1 cellular context compared by ENCODE assay signal in genomic region chr2:101310591-101311389, GRCh38.
TF ChIP-seq lines count a peak whose summit lies in the region.

No MANE protein-coding gene starts in this region.

TF ChIP-seq in HepG2, 621 proteins besides CTCF, POLR2A, EP300 and RAD21 (continued from another document and continues in another):
- 0 out of 2 replicates have a peak, but pooled peaks have one; percentile 33 for TF ChIP-seq SALL2 (CRISPR knock-in tag; IDR thresholded peaks at IDR 0.05)
- no peak for TF ChIP-seq ELF4 (CRISPR knock-in tag; IDR thresholded peaks at IDR 0.05; ENCODE audit: borderline replicate concordance)
- no peak for TF ChIP-seq REXO4 (CRISPR knock-in tag; IDR thresholded peaks at IDR 0.05; ENCODE audit: borderline replicate concordance)
- TF ChIP-seq, protein P1, sequence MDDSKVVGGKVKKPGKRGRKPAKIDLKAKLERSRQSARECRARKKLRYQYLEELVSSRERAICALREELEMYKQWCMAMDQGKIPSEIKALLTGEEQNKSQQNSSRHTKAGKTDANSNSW (CRISPR knock-in tag; IDR thresholded peaks at IDR 0.05; ENCODE audit: borderline replicate concordance), result no peak
- TF ChIP-seq, protein P2, sequence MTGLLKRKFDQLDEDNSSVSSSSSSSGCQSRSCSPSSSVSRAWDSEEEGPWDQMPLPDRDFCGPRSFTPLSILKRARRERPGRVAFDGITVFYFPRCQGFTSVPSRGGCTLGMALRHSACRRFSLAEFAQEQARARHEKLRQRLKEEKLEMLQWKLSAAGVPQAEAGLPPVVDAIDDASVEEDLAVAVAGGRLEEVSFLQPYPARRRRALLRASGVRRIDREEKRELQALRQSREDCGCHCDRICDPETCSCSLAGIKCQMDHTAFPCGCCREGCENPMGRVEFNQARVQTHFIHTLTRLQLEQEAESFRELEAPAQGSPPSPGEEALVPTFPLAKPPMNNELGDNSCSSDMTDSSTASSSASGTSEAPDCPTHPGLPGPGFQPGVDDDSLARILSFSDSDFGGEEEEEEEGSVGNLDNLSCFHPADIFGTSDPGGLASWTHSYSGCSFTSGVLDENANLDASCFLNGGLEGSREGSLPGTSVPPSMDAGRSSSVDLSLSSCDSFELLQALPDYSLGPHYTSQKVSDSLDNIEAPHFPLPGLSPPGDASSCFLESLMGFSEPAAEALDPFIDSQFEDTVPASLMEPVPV (CRISPR knock-in tag; IDR thresholded peaks at IDR 0.05), result no peak
- no peak for TF ChIP-seq KDM1A (CRISPR knock-in tag; IDR thresholded peaks at IDR 0.05)
- no peak for TF ChIP-seq ZNF547 (CRISPR knock-in tag; IDR thresholded peaks at IDR 0.05)
- no peak for TF ChIP-seq SIN3A (IDR thresholded peaks at IDR 0.05; ENCODE audit: borderline replicate concordance, low read depth, low read length)
- no peak for TF ChIP-seq POLR2AphosphoS5 (IDR thresholded peaks at IDR 0.05; ENCODE audit: low read depth, low read length)
- TF ChIP-seq, protein P3, sequence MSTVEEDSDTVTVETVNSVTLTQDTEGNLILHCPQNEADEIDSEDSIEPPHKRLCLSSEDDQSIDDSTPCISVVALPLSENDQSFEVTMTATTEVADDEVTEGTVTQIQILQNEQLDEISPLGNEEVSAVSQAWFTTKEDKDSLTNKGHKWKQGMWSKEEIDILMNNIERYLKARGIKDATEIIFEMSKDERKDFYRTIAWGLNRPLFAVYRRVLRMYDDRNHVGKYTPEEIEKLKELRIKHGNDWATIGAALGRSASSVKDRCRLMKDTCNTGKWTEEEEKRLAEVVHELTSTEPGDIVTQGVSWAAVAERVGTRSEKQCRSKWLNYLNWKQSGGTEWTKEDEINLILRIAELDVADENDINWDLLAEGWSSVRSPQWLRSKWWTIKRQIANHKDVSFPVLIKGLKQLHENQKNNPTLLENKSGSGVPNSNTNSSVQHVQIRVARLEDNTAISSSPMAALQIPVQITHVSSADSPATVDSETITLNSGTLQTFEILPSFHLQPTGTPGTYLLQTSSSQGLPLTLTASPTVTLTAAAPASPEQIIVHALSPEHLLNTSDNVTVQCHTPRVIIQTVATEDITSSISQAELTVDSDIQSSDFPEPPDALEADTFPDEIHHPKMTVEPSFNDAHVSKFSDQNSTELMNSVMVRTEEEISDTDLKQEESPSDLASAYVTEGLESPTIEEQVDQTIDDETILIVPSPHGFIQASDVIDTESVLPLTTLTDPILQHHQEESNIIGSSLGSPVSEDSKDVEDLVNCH (CRISPR knock-in tag; IDR thresholded peaks at IDR 0.05), result no peak
- TF ChIP-seq, protein P4, sequence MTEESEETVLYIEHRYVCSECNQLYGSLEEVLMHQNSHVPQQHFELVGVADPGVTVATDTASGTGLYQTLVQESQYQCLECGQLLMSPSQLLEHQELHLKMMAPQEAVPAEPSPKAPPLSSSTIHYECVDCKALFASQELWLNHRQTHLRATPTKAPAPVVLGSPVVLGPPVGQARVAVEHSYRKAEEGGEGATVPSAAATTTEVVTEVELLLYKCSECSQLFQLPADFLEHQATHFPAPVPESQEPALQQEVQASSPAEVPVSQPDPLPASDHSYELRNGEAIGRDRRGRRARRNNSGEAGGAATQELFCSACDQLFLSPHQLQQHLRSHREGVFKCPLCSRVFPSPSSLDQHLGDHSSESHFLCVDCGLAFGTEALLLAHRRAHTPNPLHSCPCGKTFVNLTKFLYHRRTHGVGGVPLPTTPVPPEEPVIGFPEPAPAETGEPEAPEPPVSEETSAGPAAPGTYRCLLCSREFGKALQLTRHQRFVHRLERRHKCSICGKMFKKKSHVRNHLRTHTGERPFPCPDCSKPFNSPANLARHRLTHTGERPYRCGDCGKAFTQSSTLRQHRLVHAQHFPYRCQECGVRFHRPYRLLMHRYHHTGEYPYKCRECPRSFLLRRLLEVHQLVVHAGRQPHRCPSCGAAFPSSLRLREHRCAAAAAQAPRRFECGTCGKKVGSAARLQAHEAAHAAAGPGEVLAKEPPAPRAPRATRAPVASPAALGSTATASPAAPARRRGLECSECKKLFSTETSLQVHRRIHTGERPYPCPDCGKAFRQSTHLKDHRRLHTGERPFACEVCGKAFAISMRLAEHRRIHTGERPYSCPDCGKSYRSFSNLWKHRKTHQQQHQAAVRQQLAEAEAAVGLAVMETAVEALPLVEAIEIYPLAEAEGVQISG (CRISPR knock-in tag; IDR thresholded peaks at IDR 0.05), result no peak
- peak; percentile 43; the same call in 1 of the 2 replicates for TF ChIP-seq ZNF124 (CRISPR knock-in tag; IDR thresholded peaks at IDR 0.05)
- TF ChIP-seq ZSCAN9 (CRISPR knock-in tag; IDR thresholded peaks at IDR 0.05; ENCODE audit: borderline replicate concordance), result no peak
- TF ChIP-seq ZNF75D (CRISPR knock-in tag; IDR thresholded peaks at IDR 0.05; ENCODE audit: borderline replicate concordance), result no peak
- no peak; the same call in 1 of the 2 replicates for TF ChIP-seq FOXA3 (CRISPR knock-in tag; IDR thresholded peaks at IDR 0.05)
- TF ChIP-seq XBP1 (CRISPR knock-in tag; IDR thresholded peaks at IDR 0.05), result no peak
- TF ChIP-seq GABPB1 (CRISPR knock-in tag; IDR thresholded peaks at IDR 0.05), result no peak
- no peak for TF ChIP-seq HNRNPUL1 (IDR thresholded peaks at IDR 0.05; ENCODE audit: low read depth, low read length)
- TF ChIP-seq ZNF142 (CRISPR knock-in tag; IDR thresholded peaks at IDR 0.05), result no peak
- TF ChIP-seq ZNF83 (CRISPR knock-in tag; IDR thresholded peaks at IDR 0.05; ENCODE audit: borderline replicate concordance), result no peak
- no peak for TF ChIP-seq JUND (CRISPR knock-in tag; IDR thresholded peaks at IDR 0.05)
- no peak for TF ChIP-seq POLR2AphosphoS2 (IDR thresholded peaks at IDR 0.05; ENCODE audit: low read depth, low read length)
- TF ChIP-seq ZNF780A (CRISPR knock-in tag; IDR thresholded peaks at IDR 0.05), result no peak
- no peak for TF ChIP-seq MTF2 (CRISPR knock-in tag; IDR thresholded peaks at IDR 0.05; ENCODE audit: borderline replicate concordance)
- TF ChIP-seq BRD4 (CRISPR knock-in tag; IDR thresholded peaks at IDR 0.05), result no peak
- TF ChIP-seq, protein P5, sequence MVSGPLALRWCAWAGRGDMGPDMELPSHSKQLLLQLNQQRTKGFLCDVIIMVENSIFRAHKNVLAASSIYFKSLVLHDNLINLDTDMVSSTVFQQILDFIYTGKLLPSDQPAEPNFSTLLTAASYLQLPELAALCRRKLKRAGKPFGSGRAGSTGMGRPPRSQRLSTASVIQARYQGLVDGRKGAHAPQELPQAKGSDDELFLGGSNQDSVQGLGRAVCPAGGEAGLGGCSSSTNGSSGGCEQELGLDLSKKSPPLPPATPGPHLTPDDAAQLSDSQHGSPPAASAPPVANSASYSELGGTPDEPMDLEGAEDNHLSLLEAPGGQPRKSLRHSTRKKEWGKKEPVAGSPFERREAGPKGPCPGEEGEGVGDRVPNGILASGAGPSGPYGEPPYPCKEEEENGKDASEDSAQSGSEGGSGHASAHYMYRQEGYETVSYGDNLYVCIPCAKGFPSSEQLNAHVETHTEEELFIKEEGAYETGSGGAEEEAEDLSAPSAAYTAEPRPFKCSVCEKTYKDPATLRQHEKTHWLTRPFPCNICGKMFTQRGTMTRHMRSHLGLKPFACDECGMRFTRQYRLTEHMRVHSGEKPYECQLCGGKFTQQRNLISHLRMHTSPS (CRISPR knock-in tag; IDR thresholded peaks at IDR 0.05; ENCODE audit: low read depth), result no peak
- 0 out of 2 replicates have a peak, but pooled peaks have one; percentile 15 for TF ChIP-seq KAT7 (CRISPR knock-in tag; IDR thresholded peaks at IDR 0.05; ENCODE audit: borderline replicate concordance)
- TF ChIP-seq, protein P6, sequence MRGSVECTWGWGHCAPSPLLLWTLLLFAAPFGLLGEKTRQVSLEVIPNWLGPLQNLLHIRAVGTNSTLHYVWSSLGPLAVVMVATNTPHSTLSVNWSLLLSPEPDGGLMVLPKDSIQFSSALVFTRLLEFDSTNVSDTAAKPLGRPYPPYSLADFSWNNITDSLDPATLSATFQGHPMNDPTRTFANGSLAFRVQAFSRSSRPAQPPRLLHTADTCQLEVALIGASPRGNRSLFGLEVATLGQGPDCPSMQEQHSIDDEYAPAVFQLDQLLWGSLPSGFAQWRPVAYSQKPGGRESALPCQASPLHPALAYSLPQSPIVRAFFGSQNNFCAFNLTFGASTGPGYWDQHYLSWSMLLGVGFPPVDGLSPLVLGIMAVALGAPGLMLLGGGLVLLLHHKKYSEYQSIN (CRISPR knock-in tag; IDR thresholded peaks at IDR 0.05; ENCODE audit: borderline replicate concordance), result no peak
- TF ChIP-seq KAT2B (IDR thresholded peaks at IDR 0.05; ENCODE audit: borderline replicate concordance, low read depth, low read length), result no peak
- 0 out of 2 replicates have a peak, but pooled peaks have one; percentile 59 for TF ChIP-seq ZFP90 (CRISPR knock-in tag; IDR thresholded peaks at IDR 0.05; ENCODE audit: borderline replicate concordance)
- TF ChIP-seq ZBTB7A (CRISPR knock-in tag; IDR thresholded peaks at IDR 0.05), result no peak
- TF ChIP-seq, protein P7, sequence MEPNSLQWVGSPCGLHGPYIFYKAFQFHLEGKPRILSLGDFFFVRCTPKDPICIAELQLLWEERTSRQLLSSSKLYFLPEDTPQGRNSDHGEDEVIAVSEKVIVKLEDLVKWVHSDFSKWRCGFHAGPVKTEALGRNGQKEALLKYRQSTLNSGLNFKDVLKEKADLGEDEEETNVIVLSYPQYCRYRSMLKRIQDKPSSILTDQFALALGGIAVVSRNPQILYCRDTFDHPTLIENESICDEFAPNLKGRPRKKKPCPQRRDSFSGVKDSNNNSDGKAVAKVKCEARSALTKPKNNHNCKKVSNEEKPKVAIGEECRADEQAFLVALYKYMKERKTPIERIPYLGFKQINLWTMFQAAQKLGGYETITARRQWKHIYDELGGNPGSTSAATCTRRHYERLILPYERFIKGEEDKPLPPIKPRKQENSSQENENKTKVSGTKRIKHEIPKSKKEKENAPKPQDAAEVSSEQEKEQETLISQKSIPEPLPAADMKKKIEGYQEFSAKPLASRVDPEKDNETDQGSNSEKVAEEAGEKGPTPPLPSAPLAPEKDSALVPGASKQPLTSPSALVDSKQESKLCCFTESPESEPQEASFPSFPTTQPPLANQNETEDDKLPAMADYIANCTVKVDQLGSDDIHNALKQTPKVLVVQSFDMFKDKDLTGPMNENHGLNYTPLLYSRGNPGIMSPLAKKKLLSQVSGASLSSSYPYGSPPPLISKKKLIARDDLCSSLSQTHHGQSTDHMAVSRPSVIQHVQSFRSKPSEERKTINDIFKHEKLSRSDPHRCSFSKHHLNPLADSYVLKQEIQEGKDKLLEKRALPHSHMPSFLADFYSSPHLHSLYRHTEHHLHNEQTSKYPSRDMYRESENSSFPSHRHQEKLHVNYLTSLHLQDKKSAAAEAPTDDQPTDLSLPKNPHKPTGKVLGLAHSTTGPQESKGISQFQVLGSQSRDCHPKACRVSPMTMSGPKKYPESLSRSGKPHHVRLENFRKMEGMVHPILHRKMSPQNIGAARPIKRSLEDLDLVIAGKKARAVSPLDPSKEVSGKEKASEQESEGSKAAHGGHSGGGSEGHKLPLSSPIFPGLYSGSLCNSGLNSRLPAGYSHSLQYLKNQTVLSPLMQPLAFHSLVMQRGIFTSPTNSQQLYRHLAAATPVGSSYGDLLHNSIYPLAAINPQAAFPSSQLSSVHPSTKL (CRISPR knock-in tag; IDR thresholded peaks at IDR 0.05), result peak; percentile 14; the same call in 1 of the 2 replicates
- no peak for TF ChIP-seq RBFOX2 (IDR thresholded peaks at IDR 0.05; ENCODE audit: low read depth, low read length)
- TF ChIP-seq SYNCRIP (IDR thresholded peaks at IDR 0.05; ENCODE audit: insufficient read depth, low read depth, low read length), result no peak
- no peak for TF ChIP-seq ZBTB20 (CRISPR knock-in tag; IDR thresholded peaks at IDR 0.05; ENCODE audit: borderline replicate concordance, low read depth)
- no peak for TF ChIP-seq KDM5A (IDR thresholded peaks at IDR 0.05; ENCODE audit: borderline replicate concordance, low read length)
